Comparison of ENCODE assay signal across 1 cellular context in genomic region chr12:122480753-122481152, GRCh38.
TF ChIP-seq lines count a peak whose summit lies in the region.

No MANE protein-coding gene starts in this region.

TF ChIP-seq in HepG2, 621 proteins besides CTCF, POLR2A, EP300 and RAD21:
- TF ChIP-seq MAFF (IDR thresholded peaks at IDR 0.05; ENCODE audit: low read depth, low read length), result peak; percentile 69
- TF ChIP-seq SALL1 (CRISPR knock-in tag; IDR thresholded peaks at IDR 0.05), result no peak
- no peak for TF ChIP-seq ZNF780A (CRISPR knock-in tag; IDR thresholded peaks at IDR 0.05)
- no peak for TF ChIP-seq BCLAF1 (IDR thresholded peaks at IDR 0.05)
- no peak for TF ChIP-seq ZFP82 (CRISPR knock-in tag; IDR thresholded peaks at IDR 0.05; ENCODE audit: borderline replicate concordance)
- TF ChIP-seq ZNF761 (CRISPR knock-in tag; conservative IDR thresholded peaks at IDR 0.05), result no peak
- no peak for TF ChIP-seq NR2F6 (IDR thresholded peaks at IDR 0.05)
- no peak for TF ChIP-seq NR2F6 (CRISPR knock-in tag; IDR thresholded peaks at IDR 0.05)
- TF ChIP-seq SIX4 (CRISPR knock-in tag; IDR thresholded peaks at IDR 0.05), result no peak
- no peak for TF ChIP-seq ZNF44 (CRISPR knock-in tag; IDR thresholded peaks at IDR 0.05)
- no peak for TF ChIP-seq ZMAT3 (CRISPR knock-in tag; conservative IDR thresholded peaks at IDR 0.05)
- peak; percentile 59 to 77; a peak in 3 of 4 replicates for TF ChIP-seq MAFK (conservative IDR thresholded peaks at IDR 0.05 in 1 of 2, IDR thresholded peaks at IDR 0.05 in 1 of 2; ENCODE audit: low read length in 2 of 2)
